15 cellular contexts compared by ENCODE assay signal in the genomic region with DNA sequence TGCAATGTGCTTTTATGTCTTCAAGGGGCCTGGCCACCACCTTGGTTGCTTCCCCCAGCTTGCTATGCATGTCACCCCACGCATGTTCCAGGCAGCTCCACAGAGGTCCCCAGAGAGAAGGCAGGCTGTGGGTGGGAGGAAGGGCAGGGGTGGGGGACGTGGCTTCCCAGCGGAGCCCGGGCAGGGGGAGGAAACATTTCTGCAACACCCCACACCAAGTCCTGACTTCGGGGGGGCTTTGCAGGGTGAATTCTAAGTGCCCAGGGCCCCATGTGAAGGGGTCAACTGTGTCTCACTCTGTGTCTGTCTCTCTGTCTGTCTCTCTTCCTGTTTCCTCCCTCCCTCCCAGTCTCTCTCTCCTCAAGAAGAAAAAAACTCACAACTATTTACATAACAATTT. TPM values are rescaled to one million over a fixed set of nuclear protein-coding genes. Genes with fewer than 3 reads are reported as not detected.
DNase-seq lines count a peak whose midpoint lies in the region; ATAC-seq and TF ChIP-seq lines count a peak whose summit lies in the region.
"Had no signal": no experiment of that assay in that cellular context is flagged by ENCODE, and none has a peak within 500 bp of the region (broad histone marks: within the 10 kb centered on the region; RNA-seq: fewer than 3 reads in every experiment).

No MANE protein-coding gene starts in this region.

- H2BK15ac ChIP-seq in neuronal stem cell (ENCODE audit: low read length) = no peak overlapping the region

- H3K18ac ChIP-seq in neuronal stem cell (ENCODE audit: low read length) = no peak overlapping the region

- peak overlapping the region; percentile 19; the same call in 1 of the 2 replicates for H3K27ac ChIP-seq in SJSA1
- peak overlapping the region in 3 of 4 donors; percentile 66 to 83 (median 71) for H3K27ac ChIP-seq in gastroesophageal sphincter
- no peak overlapping the region for H3K27ac ChIP-seq in neuronal stem cell (replicated peaks; ENCODE audit: low read length)
- no peak overlapping the region for H3K27ac ChIP-seq in SJCRH30

- H3K9ac ChIP-seq in neuronal stem cell (ENCODE audit: low read depth, low read length, poor library complexity) = no peak overlapping the region

- no peak for TF ChIP-seq EP300 in gastroesophageal sphincter (IDR thresholded peaks at IDR 0.05)

- H2AK5ac ChIP-seq in neuronal stem cell (ENCODE audit: low read depth, low read length) = no peak overlapping the region

- H2BK5ac ChIP-seq in neuronal stem cell (ENCODE audit: low read length) = no peak overlapping the region

- no peak overlapping the region for H3K23ac ChIP-seq in neuronal stem cell (ENCODE audit: low read depth, low read length, poor library complexity)

- H3K4me1 ChIP-seq in SJSA1 (replicated peaks) = peaks cover 42% of the 10 kb centered on the region
- H3K4me1 ChIP-seq in gastroesophageal sphincter = peaks cover 0 to 41% (median 16%) of the 10 kb centered on the region in 3 donors
- peaks cover 0 to 9% of the 10 kb centered on the region in 2 donors for H3K4me1 ChIP-seq in neuronal stem cell (ENCODE audit: control insufficient read depth in 2 of 2, insufficient read depth in 1 of 2, low read depth in 1 of 2, low read length in 2 of 2)
- H3K4me1 ChIP-seq in SJCRH30 = 0 out of 2 replicates have a peak, but pooled peaks cover 9% of the 10 kb centered on the region

- peak overlapping the region; percentile 83 for H2AFZ ChIP-seq in neuronal stem cell (ENCODE audit: low read length)

- DNase-seq in AG10803 (ENCODE audit: low read depth) (peak; percentile 22), SJSA1 (ENCODE audit: low read depth in 1 of 2, low spot score in 2 of 2) (no peak), neuronal stem cell (ENCODE audit: low spot score) (no peak), NCI-H510A (lab: John Stamatoyannopoulos, UW) (no peak), SJCRH30 (no peak), CD1c-positive myeloid dendritic cell (ENCODE audit: extremely low spot score) (no peak), NAMALWA (ENCODE audit: low spot score) (no peak)
- DNase-seq: activated naive CD8-positive, alpha-beta T cell treated with anti-CD3 and anti-CD28 coated beads, Interleukin-2, amount 50 U/mL, for 24 hours; effector CD4-positive, alpha-beta T cell; hippocampal formation; MM.1S; NCI-H2171 treated with DMSO at 0.1 percent for 48 hours; retina had no signal

- no peak for TF ChIP-seq CTCF in AG10803 (conservative IDR thresholded peaks at IDR 0.05; ENCODE audit: low read length)
- no peak for TF ChIP-seq CTCF in gastroesophageal sphincter (IDR thresholded peaks at IDR 0.05)

- H3K4ac ChIP-seq in neuronal stem cell (ENCODE audit: low read length) = no peak overlapping the region

- no peak for TF ChIP-seq POLR2A in gastroesophageal sphincter (IDR thresholded peaks at IDR 0.05)

- no peak overlapping the region for H4K91ac ChIP-seq in neuronal stem cell (ENCODE audit: low read depth, low read length, poor library complexity)

- no peak overlapping the region for H2BK120ac ChIP-seq in neuronal stem cell (ENCODE audit: low read depth, low read length)

- H3K4me3 ChIP-seq in AG10803 (ENCODE audit: low read length) (no peak overlapping the region), SJSA1 (no peak overlapping the region), gastroesophageal sphincter (no peak overlapping the region), neuronal stem cell (ENCODE audit: low read length in 2 of 2) (no peak overlapping the region), SJCRH30 (no peak overlapping the region)

- no peaks in the 10 kb centered on the region for H3K79me1 ChIP-seq in neuronal stem cell (ENCODE audit: low read depth, low read length)

- H3K4me2 ChIP-seq in neuronal stem cell (ENCODE audit: insufficient read depth, low read length, poor library complexity, severe bottlenecking) = no peak overlapping the region

- H4K8ac ChIP-seq in neuronal stem cell (ENCODE audit: low read depth, low read length) = no peak overlapping the region

- no peak for ATAC-seq in gastroesophageal sphincter
- ATAC-seq: activated naive CD8-positive, alpha-beta T cell treated with anti-CD3 and anti-CD28 coated beads, Interleukin-2, amount 50 U/mL, for 24 hours; Panc1 had no signal

- no peak overlapping the region for H2BK12ac ChIP-seq in neuronal stem cell (ENCODE audit: low read length)

- H3K27me3 ChIP-seq in SJSA1 (replicated peaks) (no peaks in the 10 kb centered on the region), gastroesophageal sphincter (no peaks in the 10 kb centered on the region), neuronal stem cell (ENCODE audit: control insufficient read depth in 3 of 3, insufficient read depth in 3 of 3, low read depth in 1 of 3, low read length in 3 of 3) (peaks cover 0 to 2% (median 0%) of the 10 kb centered on the region in 3 experiments), SJCRH30 (peaks cover 2% of the 10 kb centered on the region; the same call in 1 of the 2 replicates)

- H3K14ac ChIP-seq in neuronal stem cell (ENCODE audit: low read length) = no peak overlapping the region

- H3K9me3 ChIP-seq in SJSA1 (replicated peaks) (no peaks in the 10 kb centered on the region), gastroesophageal sphincter (no peaks in the 10 kb centered on the region), neuronal stem cell (replicated peaks in 1 of 2; ENCODE audit: control insufficient read depth in 2 of 2, insufficient read depth in 1 of 2, low read depth in 1 of 2, low read length in 2 of 2) (no peaks in the 10 kb centered on the region), SJCRH30 (replicated peaks) (no peaks in the 10 kb centered on the region)

- WGBS in gastroesophageal sphincter (ENCODE audit: low coverage in 1 of 2), 2 donors = 4% methylated on average over 3 of the region's 5 CpGs; no CpG with 5 or more reads in 1 of the 2 donors
- WGBS in neuronal stem cell (ENCODE audit: extremely low coverage in 2 of 2, insufficient read length in 2 of 2, insufficient replicate concordance in 1 of 2), 2 donors = no CpG with 5 or more reads among the region's 5 CpGs

- H3K36me3 ChIP-seq in SJSA1 (no peaks in the 10 kb centered on the region), gastroesophageal sphincter (no peaks in the 10 kb centered on the region), neuronal stem cell (replicated peaks in 1 of 2; ENCODE audit: control insufficient read depth in 2 of 2, insufficient read depth in 2 of 2, low read length in 2 of 2) (no peaks in the 10 kb centered on the region), SJCRH30 (no peaks in the 10 kb centered on the region)

RNA-seq across cellular contexts. Expression of gene LTBP4, which starts 39.6 kb away (rescaled TPM):
- 16.5 and 23.7 TPM in 2 replicates for total RNA-seq in SJSA1 (2014; rRNA removed; shearing (Covaris generic))
- 100 to 1,000 TPM; 199 to 369 (median 320) TPM for total RNA-seq in gastroesophageal sphincter
- polyA plus RNA-seq in neuronal stem cell (2013, experiment 1 of 2) = 83.2 TPM
- 84.5 TPM for polyA plus RNA-seq in neuronal stem cell (2013, experiment 2 of 2)
- total RNA-seq in SJCRH30 (2014; rRNA removed; shearing (Covaris generic)) = 4.0 and 5.6 TPM in 2 replicates

RNA-seq across cellular contexts. Expression of gene NUMBL, which starts 49.7 kb away (rescaled TPM):
- total RNA-seq in SJSA1 (2014; rRNA removed; shearing (Covaris generic)) = 14.7 and 28.6 TPM in 2 replicates
- 10 to 100 TPM; 35.8 to 60.6 (median 49.1) TPM for total RNA-seq in gastroesophageal sphincter
- polyA plus RNA-seq in neuronal stem cell (2013, experiment 1 of 2) = 17.1 TPM
- 16.9 TPM for polyA plus RNA-seq in neuronal stem cell (2013, experiment 2 of 2)
- total RNA-seq in SJCRH30 (2014; rRNA removed; shearing (Covaris generic)) = 23.0 and 26.8 TPM in 2 replicates

Comparison
In these comparisons a context has a peak if more than half of its experiments do, and no peak if none do; other contexts are left out.
1. H3K27ac ChIP-seq: peak in SJSA1 (single experiment) and gastroesophageal sphincter (3 of 4); none in neuronal stem cell (single experiment) and SJCRH30 (single experiment).